In the genomic region with DNA sequence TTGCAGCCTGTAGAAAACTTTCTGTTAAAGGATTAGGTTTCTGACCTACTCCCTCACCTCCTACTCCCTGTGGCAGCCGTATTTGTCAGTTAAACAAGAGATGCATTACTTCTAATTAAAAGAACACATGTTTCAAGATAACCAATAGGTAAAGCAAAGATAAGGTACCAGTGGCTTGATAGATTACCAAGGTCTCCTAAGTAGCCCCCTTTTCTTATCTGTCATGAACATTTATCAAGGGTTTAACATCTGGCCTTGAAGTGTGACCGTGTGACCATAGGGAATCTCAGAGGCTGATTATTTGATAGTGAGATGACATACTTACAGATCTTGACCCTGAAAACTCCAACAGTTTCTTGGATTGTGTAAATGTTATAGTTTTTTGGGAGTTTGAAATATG, we compare ENCODE assay signal across 15 cellular contexts.
DNase-seq lines count a peak whose midpoint lies in the region; ATAC-seq and TF ChIP-seq lines count a peak whose summit lies in the region.
"Had no signal": no experiment of that assay in that cellular context is flagged by ENCODE, and none has a peak within 500 bp of the region (broad histone marks: within the 10 kb centered on the region; RNA-seq: fewer than 3 reads in every experiment).

No MANE protein-coding gene starts in this region.

- peak overlapping the region; percentile 1 for H3K4me3 Mint-ChIP-seq in progenitor cell of endocrine pancreas (ENCODE audit: low read depth)
- H3K4me3 Mint-ChIP-seq: CD4-positive, alpha-beta memory T cell; GM23338; H9; HFFc6 had no signal

- peaks cover 12% of the 10 kb centered on the region for H3K4me1 Mint-ChIP-seq in progenitor cell of endocrine pancreas (ENCODE audit: low read depth)
- H3K4me1 Mint-ChIP-seq: CD4-positive, alpha-beta memory T cell; GM23338; H9 had no signal

- CTCF ChIA-PET in PC-9 (lab: Charles Lee): no interaction called here

- H3K9me3 Mint-ChIP-seq in progenitor cell of endocrine pancreas (ENCODE audit: low read depth): no peaks in the 10 kb centered on the region
- H3K9me3 Mint-ChIP-seq: GM23338, H9 had no signal

- ATAC-seq in GM18909 (IDR thresholded peaks at IDR 0.05; ENCODE audit: poor library complexity, unreplicated experiment): no peak
- ATAC-seq: GM12878, GM23338 had no signal

- TF ChIP-seq CTCF in PC-9 (conservative IDR thresholded peaks at IDR 0.05): no peak
- TF ChIP-seq CTCF in progenitor cell of endocrine pancreas (IDR thresholded peaks at IDR 0.05; ENCODE audit: unreplicated experiment): no peak

- H3K27ac Mint-ChIP-seq in progenitor cell of endocrine pancreas: no peak overlapping the region
- H3K27ac Mint-ChIP-seq: CD4-positive, alpha-beta memory T cell; GM23338; HFFc6 had no signal

- H3F3A ChIP-seq in PC-9 (ENCODE audit: insufficient read depth, low read depth): no peaks in the 10 kb centered on the region

- no peaks in the 10 kb centered on the region for H3K9me2 ChIP-seq in PC-9 (ENCODE audit: insufficient read depth)

- 0 out of 2 replicates have a peak overlapping the region, but pooled peaks have one; percentile 6 for H2AFZ ChIP-seq in PC-9
- H2AFZ ChIP-seq: GM23338 had no signal

- POLR2A ChIA-PET in PC-9 (lab: Charles Lee; ENCODE audit: unreplicated experiment): no interaction called here

- H3K27me3 ChIP-seq in PC-9 (ENCODE audit: insufficient read depth, low read depth): no peaks in the 10 kb centered on the region

- no peaks in the 10 kb centered on the region for H3K36me3 Mint-ChIP-seq in progenitor cell of endocrine pancreas (ENCODE audit: insufficient read depth)
- H3K36me3 Mint-ChIP-seq: CD4-positive, alpha-beta memory T cell had no signal

- no peak overlapping the region for H3K27ac ChIP-seq in PC-9

- H3K9me3 ChIP-seq in PC-9 (ENCODE audit: insufficient read depth, low read depth): no peaks in the 10 kb centered on the region

- no peak overlapping the region for H3K4me3 ChIP-seq in PC-9
- H3K4me3 ChIP-seq: GM12878, GM23338 had no signal

- H3K4me1 ChIP-seq in PC-9 (replicated peaks; ENCODE audit: insufficient read depth): no peaks in the 10 kb centered on the region

- peaks cover 17% of the 10 kb centered on the region for H3K27me3 Mint-ChIP-seq in progenitor cell of endocrine pancreas
- H3K27me3 Mint-ChIP-seq: CD4-positive, alpha-beta memory T cell had no signal

- H3K4me2 ChIP-seq in PC-9: no peak overlapping the region
- H3K4me2 ChIP-seq: GM23338 had no signal

- intact Hi-C loops in PC-9 (cut with micrococcal nuclease; ENCODE audit: unreplicated experiment): no loop called here

- no TSS peak for BruUV-seq in PC-9 (replicated peaks; lab: Mats Ljungman, UMichigan)

- no peaks in the 10 kb centered on the region for H3K36me3 ChIP-seq in PC-9 (ENCODE audit: low read depth)

- H3K79me2 ChIP-seq in PC-9 (ENCODE audit: low read depth): no peaks in the 10 kb centered on the region

- no peaks in the 10 kb centered on the region for H4K20me1 ChIP-seq in PC-9 (ENCODE audit: insufficient read depth)

- no peak for DNase-seq in PC-9
- DNase-seq in left kidney (ENCODE audit: low read depth, low spot score): peak; percentile 56
- DNase-seq in progenitor cell of endocrine pancreas (ENCODE audit: low spot score, unreplicated experiment): no peak
- DNase-seq in T-helper 2 cell: no peak
- no peak for DNase-seq in globus pallidus (ENCODE audit: low spot score)
- DNase-seq: C1 segment of cervical spinal cord; Calu3; CD4-positive, alpha-beta memory T cell; COR-L47; DND-41; H9; HFFc6 had no signal
